In genomic region chr18:77762632-77763031, GRCh38 we compare ENCODE assay signal across 19 cellular contexts.
A peak's percentile ranks its signal among the peaks of the same experiment; 100 is the strongest.
DNase-seq lines count a peak whose midpoint lies in the region; ATAC-seq, FAIRE-seq and TF ChIP-seq lines count a peak whose summit lies in the region.
"Had no signal": no experiment of that assay in that cellular context is flagged by ENCODE, and none has a peak within 500 bp of the region (broad histone marks: within the 10 kb centered on the region; RNA-seq: fewer than 3 reads in every experiment).

No MANE protein-coding gene starts in this region.

- ATAC-seq in GM21526 (IDR thresholded peaks at IDR 0.05; ENCODE audit: low FRiP score, unreplicated experiment) = no peak
- ATAC-seq in GM18909 (IDR thresholded peaks at IDR 0.05; ENCODE audit: poor library complexity, unreplicated experiment) = no peak
- ATAC-seq in GM19328 (IDR thresholded peaks at IDR 0.05; ENCODE audit: unreplicated experiment) = no peak

- no peak for TF ChIP-seq POLR2A in H1 (IDR thresholded peaks at IDR 0.05; ENCODE audit: control extremely low read depth in 1 of 2, low read depth in 2 of 2, low read length in 2 of 2)

- no peak overlapping the region for H2BK120ac ChIP-seq in H1 (replicated peaks; ENCODE audit: low read depth, low read length)
- H2BK120ac ChIP-seq in neuronal stem cell (ENCODE audit: low read depth, low read length) = no peak overlapping the region

- no peaks in the 10 kb centered on the region for H3K79me2 ChIP-seq in H1 (ENCODE audit: control insufficient read depth in 1 of 2, insufficient read depth in 2 of 2, low read length in 2 of 2)

- TF ChIP-seq CTCF in H1 (IDR thresholded peaks at IDR 0.05; ENCODE audit: control extremely low read depth in 1 of 3, insufficient read depth in 1 of 3, low read depth in 1 of 3, low read length in 3 of 3) = no peak

- no peak overlapping the region for H3K9ac ChIP-seq in H1 (replicated peaks in 1 of 4; ENCODE audit: extremely low read depth in 1 of 4, low read depth in 3 of 4, low read length in 3 of 4)
- H3K9ac ChIP-seq in neuronal stem cell (ENCODE audit: low read depth, low read length, poor library complexity) = no peak overlapping the region
- H3K9ac ChIP-seq: GM23248 had no signal

- DNase-seq in NCI-H146 (lab: John Stamatoyannopoulos, UW) = peak; percentile 16
- DNase-seq in NCI-H146 treated with DMSO at 0.1 percent for 48 hours (lab: John Stamatoyannopoulos, UW; ENCODE audit: unreplicated experiment) = no peak
- DNase-seq in NCI-H1092 (lab: John Stamatoyannopoulos, UW) = peak; percentile 64
- DNase-seq in H1 (ENCODE audit: low read depth in 1 of 2, low spot score in 2 of 2) = no peak
- DNase-seq in neuronal stem cell (ENCODE audit: low spot score) = no peak
- DNase-seq: DMS153, EL, GM23248, Karpas-422, MM.1S, NCI-H2081, NCI-H774, SHP77 treated with DMSO at 0.1 percent for 48 hours had no signal

- 33% methylated on average over 6 of the region's 6 CpGs; no CpG with 5 or more reads in 1 of the 2 experiments for WGBS in H1 (ENCODE audit: extremely low coverage in 1 of 2, insufficient coverage in 1 of 2, insufficient read length in 1 of 2, insufficient replicate concordance in 2 of 2, low coverage in 1 of 2, low lambda C conversion rate in 2 of 2, missing lambda C conversion rate in 1 of 2), 2 experiments
- no CpG with 5 or more reads among the region's 6 CpGs for whole genome bisulfite sequencing in neuronal stem cell (ENCODE audit: extremely low coverage in 2 of 2, insufficient read length in 2 of 2, insufficient replicate concordance in 1 of 2), 2 donors

- H3K9me3 ChIP-seq in H1 (ENCODE audit: insufficient read depth in 2 of 2, low read depth in 1 of 2, low read length in 1 of 2) = peaks cover 9 to 10% of the 10 kb centered on the region in 2 experiments; a peak in 2 of 4 replicates
- H3K9me3 ChIP-seq in neuronal stem cell (replicated peaks in 1 of 2; ENCODE audit: control insufficient read depth in 2 of 2, insufficient read depth in 1 of 2, low read depth in 1 of 2, low read length in 2 of 2) = no peaks in the 10 kb centered on the region

- no peak overlapping the region for H2BK15ac ChIP-seq in H1 (ENCODE audit: low read length)
- no peak overlapping the region for H2BK15ac ChIP-seq in neuronal stem cell (ENCODE audit: low read length)

- no peak overlapping the region for H4K5ac ChIP-seq in H1 (ENCODE audit: insufficient read length, low read depth, low read length)

- H2BK5ac ChIP-seq in H1 (ENCODE audit: low read depth, low read length) = no peak overlapping the region
- no peak overlapping the region for H2BK5ac ChIP-seq in neuronal stem cell (ENCODE audit: low read length)

- H2AFZ ChIP-seq in H1 (ENCODE audit: low read length) (peak overlapping the region; percentile 43; the same call in 1 of the 2 replicates), neuronal stem cell (ENCODE audit: low read length) (peak overlapping the region; percentile 38)
- H2AFZ ChIP-seq: GM23248 had no signal

- no peaks in the 10 kb centered on the region for H4K20me1 ChIP-seq in H1 (replicated peaks in 1 of 2; ENCODE audit: control insufficient read depth in 1 of 2, insufficient read depth in 2 of 2, low read length in 2 of 2)

- POLR2A ChIA-PET in H1 (lab: Charles Lee; ENCODE audit: partially characterized antibody) = no interaction called here

- no peak for TF ChIP-seq RAD21 in H1 (IDR thresholded peaks at IDR 0.05 in 1 of 2, conservative IDR thresholded peaks at IDR 0.05 in 1 of 2; ENCODE audit: low read depth in 2 of 2, low read length in 2 of 2)

- FAIRE-seq in H1 (lab: Jason Lieb, UNC) = no peak
- FAIRE-seq: GM18507 had no signal

- H2BK20ac ChIP-seq in H1 (ENCODE audit: low read length) = no peak overlapping the region

- H3K79me1 ChIP-seq in H1 (ENCODE audit: low read depth, low read length) (no peaks in the 10 kb centered on the region), neuronal stem cell (ENCODE audit: low read depth, low read length) (no peaks in the 10 kb centered on the region)

- TF ChIP-seq EP300 in H1 (IDR thresholded peaks at IDR 0.05; ENCODE audit: borderline replicate concordance in 1 of 2, low read depth in 2 of 2, low read length in 2 of 2) = no peak

- H4K91ac ChIP-seq in H1 (replicated peaks; ENCODE audit: insufficient read length, low read length) (no peak overlapping the region), neuronal stem cell (ENCODE audit: low read depth, low read length, poor library complexity) (no peak overlapping the region)

- H3K27me3 ChIP-seq in H1 (replicated peaks in 1 of 4; ENCODE audit: control insufficient read depth in 3 of 4, extremely low read depth in 1 of 4, insufficient read depth in 3 of 4, low read length in 3 of 4) = no peaks in the 10 kb centered on the region
- peaks cover 0 to 8% (median 0%) of the 10 kb centered on the region in 3 experiments for H3K27me3 ChIP-seq in neuronal stem cell (ENCODE audit: control insufficient read depth in 3 of 3, insufficient read depth in 3 of 3, low read depth in 1 of 3, low read length in 3 of 3)

- H3K18ac ChIP-seq in H1 (ENCODE audit: extremely low read depth, low read length) (no peak overlapping the region), neuronal stem cell (ENCODE audit: low read length) (no peak overlapping the region)

- H3K23ac ChIP-seq in H1 (ENCODE audit: insufficient read length) = no peak overlapping the region
- H3K23ac ChIP-seq in neuronal stem cell (ENCODE audit: low read depth, low read length, poor library complexity) = no peak overlapping the region

- no peak overlapping the region for H3K14ac ChIP-seq in H1 (ENCODE audit: insufficient read length)
- no peak overlapping the region for H3K14ac ChIP-seq in neuronal stem cell (ENCODE audit: low read length)

- H4K8ac ChIP-seq in H1 (ENCODE audit: extremely low read depth, insufficient read depth, low read length) = no peak overlapping the region
- H4K8ac ChIP-seq in neuronal stem cell (ENCODE audit: low read depth, low read length) = no peak overlapping the region

- no peak overlapping the region for H3K4me3 ChIP-seq in H1 (ENCODE audit: extremely low read depth in 1 of 4, insufficient read depth in 2 of 4, low read depth in 3 of 4, low read length in 4 of 4)
- no peak overlapping the region for H3K4me3 ChIP-seq in neuronal stem cell (ENCODE audit: low read length in 2 of 2)
- H3K4me3 ChIP-seq: GM23248 had no signal

- H3K23me2 ChIP-seq in H1 (ENCODE audit: low read depth, low read length) = no peaks in the 10 kb centered on the region

- no peak overlapping the region for H2AK5ac ChIP-seq in H1 (ENCODE audit: low read depth, low read length)
- no peak overlapping the region for H2AK5ac ChIP-seq in neuronal stem cell (ENCODE audit: low read depth, low read length)

- H3K27ac ChIP-seq in H1 (ENCODE audit: low read depth, low read length) = no peak overlapping the region
- no peak overlapping the region for H3K27ac ChIP-seq in neuronal stem cell (replicated peaks; ENCODE audit: low read length)
- H3K27ac ChIP-seq: 22Rv1, C4-2B, GM23248 had no signal

- H3K56ac ChIP-seq in H1 (replicated peaks; ENCODE audit: insufficient read length, low read depth, low read length) = no peak overlapping the region

- H3K4me2 ChIP-seq in H1 (ENCODE audit: insufficient read depth in 1 of 2, low read depth in 2 of 2, low read length in 2 of 2) (peak overlapping the region; percentile 40 to 55; a peak in 3 of 4 replicates), neuronal stem cell (ENCODE audit: insufficient read depth, low read length, poor library complexity, severe bottlenecking) (peak overlapping the region; percentile 34)

- H3K36me3 ChIP-seq in H1 (ENCODE audit: control insufficient read depth in 2 of 4, insufficient read depth in 4 of 4, low read length in 3 of 4) (no peaks in the 10 kb centered on the region), neuronal stem cell (replicated peaks in 1 of 2; ENCODE audit: control insufficient read depth in 2 of 2, insufficient read depth in 2 of 2, low read length in 2 of 2) (no peaks in the 10 kb centered on the region)

- H2BK12ac ChIP-seq in H1 (ENCODE audit: low read depth, low read length) (no peak overlapping the region), neuronal stem cell (ENCODE audit: low read length) (no peak overlapping the region)

- H3K4me1 ChIP-seq in H1 (replicated peaks in 1 of 4; ENCODE audit: control insufficient read depth in 3 of 4, insufficient read depth in 4 of 4, low read length in 3 of 4) (peaks cover 0 to 9% (median 6%) of the 10 kb centered on the region in 4 experiments; a peak in 4 of 7 replicates), neuronal stem cell (ENCODE audit: control insufficient read depth in 2 of 2, insufficient read depth in 1 of 2, low read depth in 1 of 2, low read length in 2 of 2) (peaks cover 0 to 2% of the 10 kb centered on the region in 2 donors)

- CTCF ChIA-PET in H1 (lab: Charles Lee; ENCODE audit: partially characterized antibody) = interaction anchor here (0.6 to 1.6 kb wide), 5 partner anchors 8 to 654 kb away, joined by 3 to 4 read pairs (median 3); no protein-coding TSS in a partner anchor

- H3K4ac ChIP-seq in H1 (replicated peaks; ENCODE audit: insufficient read length, low read depth, low read length) = no peak overlapping the region
- no peak overlapping the region for H3K4ac ChIP-seq in neuronal stem cell (ENCODE audit: low read length)

TF ChIP-seq in H1, 55 proteins besides CTCF, POLR2A, EP300 and RAD21:
- no peak for TF ChIP-seq GTF2F1 (IDR thresholded peaks at IDR 0.05; ENCODE audit: borderline replicate concordance, low read depth, low read length)
- TF ChIP-seq TCF12 (IDR thresholded peaks at IDR 0.05; ENCODE audit: low read depth, low read length) = no peak
- no peak for TF ChIP-seq CBX8 (IDR thresholded peaks at IDR 0.05; ENCODE audit: borderline replicate concordance, low read depth, low read length)
- no peak for TF ChIP-seq BCL11A (IDR thresholded peaks at IDR 0.05; ENCODE audit: low read depth in 2 of 2, low read length in 2 of 2)

Comparison
In these comparisons a context has a peak if more than half of its experiments do, and no peak if none do; other contexts are left out.
1. DNase-seq: peak in NCI-H146 (single experiment) and NCI-H1092 (single experiment); none in NCI-H146 treated with DMSO at 0.1 percent for 48 hours (single experiment), H1 (0 of 2) and neuronal stem cell (single experiment).